In genomic region chr5:157290981-157291711, GRCh38 we compare ENCODE assay signal across 1 cellular context.
TF ChIP-seq lines count a peak whose summit lies in the region.

No MANE protein-coding gene starts in this region.

TF ChIP-seq in HepG2, 621 proteins besides CTCF, POLR2A, EP300 and RAD21 (continued from another document and continues in another):
- TF ChIP-seq SETDB1 (CRISPR knock-in tag; IDR thresholded peaks at IDR 0.05; ENCODE audit: borderline replicate concordance) (no peak), SRSF4 (IDR thresholded peaks at IDR 0.05; ENCODE audit: low read depth, low read length, poor library complexity, severe bottlenecking) (no peak), ZNF468 (CRISPR knock-in tag; IDR thresholded peaks at IDR 0.05) (no peak), JUN (CRISPR knock-in tag; IDR thresholded peaks at IDR 0.05) (peak; percentile 74; the same call in 1 of the 2 replicates), ZNF460 (CRISPR knock-in tag; IDR thresholded peaks at IDR 0.05; ENCODE audit: borderline replicate concordance) (no peak; the same call in 1 of the 2 replicates), ZNF788 (CRISPR knock-in tag; IDR thresholded peaks at IDR 0.05; ENCODE audit: borderline replicate concordance) (peak; percentile 93; the same call in 1 of the 2 replicates), BORCS8-MEF2B (CRISPR knock-in tag; IDR thresholded peaks at IDR 0.05) (peak; percentile 94), ZNF407 (CRISPR knock-in tag; IDR thresholded peaks at IDR 0.05; ENCODE audit: not compliant biosample characterization) (no peak), ZNF12 (CRISPR knock-in tag; IDR thresholded peaks at IDR 0.05) (peak; percentile 85), ZFP41 (CRISPR knock-in tag; IDR thresholded peaks at IDR 0.05; ENCODE audit: borderline replicate concordance) (no peak), ZNF44 (CRISPR knock-in tag; IDR thresholded peaks at IDR 0.05) (peak; percentile 68; the same call in 1 of the 2 replicates), YEATS2 (CRISPR knock-in tag; IDR thresholded peaks at IDR 0.05; ENCODE audit: borderline replicate concordance) (peak; percentile 84; the same call in 1 of the 2 replicates), ZMAT3 (CRISPR knock-in tag; conservative IDR thresholded peaks at IDR 0.05) (peak; percentile 84), NRL (CRISPR knock-in tag; IDR thresholded peaks at IDR 0.05; ENCODE audit: borderline replicate concordance) (no peak), ZNF317 (CRISPR knock-in tag; IDR thresholded peaks at IDR 0.05) (peak; percentile 74; the same call in 1 of the 2 replicates), LRRFIP1 (CRISPR knock-in tag; conservative IDR thresholded peaks at IDR 0.05) (0 out of 2 replicates have a peak, but pooled peaks have one; percentile 29), ZNF513 (CRISPR knock-in tag; conservative IDR thresholded peaks at IDR 0.05) (no peak), HBP1 (CRISPR knock-in tag; IDR thresholded peaks at IDR 0.05; ENCODE audit: low read depth) (no peak; the same call in 1 of the 2 replicates), NR2F6 (IDR thresholded peaks at IDR 0.05) (peak; percentile 82), NR2F6 (CRISPR knock-in tag; IDR thresholded peaks at IDR 0.05) (peak; percentile 91), POLR2AphosphoS2 (IDR thresholded peaks at IDR 0.05; ENCODE audit: low read depth, low read length) (no peak), SP2 (CRISPR knock-in tag; IDR thresholded peaks at IDR 0.05) (no peak), ZNF784 (CRISPR knock-in tag; IDR thresholded peaks at IDR 0.05; ENCODE audit: borderline replicate concordance) (peak; percentile 60; the same call in 1 of the 2 replicates), CHCHD3 (CRISPR knock-in tag; IDR thresholded peaks at IDR 0.05) (no peak), GTF3A (CRISPR knock-in tag; conservative IDR thresholded peaks at IDR 0.05) (no peak), ZNF737 (CRISPR knock-in tag; IDR thresholded peaks at IDR 0.05; ENCODE audit: borderline replicate concordance) (no peak), AGO1 (IDR thresholded peaks at IDR 0.05; ENCODE audit: low read depth, low read length, poor library complexity, severe bottlenecking) (no peak), CEBPZ (IDR thresholded peaks at IDR 0.05; ENCODE audit: low read length) (no peak), ZNF850 (CRISPR knock-in tag; conservative IDR thresholded peaks at IDR 0.05) (no peak), ZNF569 (CRISPR knock-in tag; IDR thresholded peaks at IDR 0.05; ENCODE audit: borderline replicate concordance) (no peak), ZNF180 (CRISPR knock-in tag; IDR thresholded peaks at IDR 0.05; ENCODE audit: borderline replicate concordance, low read depth) (no peak), MBD4 (IDR thresholded peaks at IDR 0.05; ENCODE audit: borderline replicate concordance, low read length) (no peak), CERS6 (CRISPR knock-in tag; IDR thresholded peaks at IDR 0.05) (no peak), MAF1 (CRISPR knock-in tag; IDR thresholded peaks at IDR 0.05; ENCODE audit: borderline replicate concordance) (no peak), MAFG (CRISPR knock-in tag; IDR thresholded peaks at IDR 0.05) (no peak), ZGPAT (CRISPR knock-in tag; IDR thresholded peaks at IDR 0.05) (peak; percentile 95), CBX1 (IDR thresholded peaks at IDR 0.05; ENCODE audit: low read depth) (no peak)
